7 cellular contexts compared by ENCODE assay signal in the genomic region with DNA sequence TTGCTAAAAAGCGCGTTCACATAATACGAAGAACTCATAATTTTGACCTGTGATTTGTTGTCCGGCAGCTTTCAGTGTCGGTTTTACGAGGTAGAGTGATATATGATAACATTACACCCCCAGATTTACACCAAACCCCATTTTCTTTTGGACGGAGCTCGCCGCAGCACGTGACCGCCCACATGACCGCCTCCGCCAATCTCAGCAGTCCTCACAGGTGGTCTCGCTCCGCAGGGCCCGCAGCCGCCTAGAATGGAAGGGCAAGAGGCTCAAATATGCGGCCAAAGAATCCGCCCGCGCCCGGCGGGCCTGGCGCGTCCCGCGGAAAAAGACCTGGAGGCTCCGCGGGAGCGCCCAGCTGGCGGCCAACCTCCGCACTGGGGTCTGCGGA. TPM values are rescaled to one million over a fixed set of nuclear protein-coding genes. Genes with fewer than 3 reads are reported as not detected.
DNase-seq lines count a peak whose midpoint lies in the region; ATAC-seq, FAIRE-seq and TF ChIP-seq lines count a peak whose summit lies in the region.

Gene HOXA7, minus strand, starts transcription at position 168 of the 391 bp plus-strand sequence. Its CDS starts 130 bp downstream, at position 38.

- FAIRE-seq in GM12878 (lab: Jason Lieb, UNC): no peak

- H4K20me1 ChIP-seq in GM12878 (ENCODE audit: control insufficient read depth, insufficient read depth): no peaks in the 10 kb centered on the region

- peaks cover 22 to 55% of the 10 kb centered on the region in 2 experiments for H3K27me3 ChIP-seq in GM12878 (replicated peaks in 1 of 2; ENCODE audit: control insufficient read depth in 2 of 2, insufficient read depth in 2 of 2, low read length in 1 of 2)

- no peak within 1 kb of the TSS; the same call in 1 of the 2 replicates for H3K4me2 ChIP-seq in GM12878 (ENCODE audit: control insufficient read depth, insufficient read depth)

- in situ Hi-C loops in GM12878 (cut with MboI): loop anchor here (5.0 to 25.0 kb wide), 3 partner anchors 789 to 1294 kb away; no protein-coding TSS in a partner anchor

- H3K36me3 ChIP-seq in GM12878 (ENCODE audit: control insufficient read depth in 2 of 2, insufficient read depth in 2 of 2, low read length in 1 of 2) (no peaks in the 10 kb centered on the region), mesodermal cell (ENCODE audit: control insufficient read depth, insufficient read depth, low read length) (no peaks in the 10 kb centered on the region)

- no peaks in the 10 kb centered on the region; the same call in 2 of the 3 replicates for H3K9me3 ChIP-seq in GM12878 (replicated peaks; ENCODE audit: control insufficient read depth, insufficient read depth, low read length)
- H3K9me3 ChIP-seq in mesodermal cell (ENCODE audit: control insufficient read depth, low read length): no peaks in the 10 kb centered on the region

- TF ChIP-seq RAD21 in GM12878 (IDR thresholded peaks at IDR 0.05; ENCODE audit: insufficient read depth, low read depth, low read length): no peak

- H3K4me1 ChIP-seq in GM12878 (ENCODE audit: control insufficient read depth, insufficient read depth, low read length) (no peaks in the 10 kb centered on the region), mesodermal cell (ENCODE audit: control insufficient read depth, insufficient read depth, low read length, poor library complexity, severe bottlenecking) (peaks cover 7% of the 10 kb centered on the region)

- SMC1A ChIA-PET in GM12878 (lab: Charles Lee; ENCODE audit: uncharacterized antibody, unreplicated experiment): interaction anchor here (1.0 kb wide), 1 partner anchor 301 kb away, joined by 3 read pairs; no protein-coding TSS in a partner anchor

- TF ChIP-seq CTCF in GM12878 (IDR thresholded peaks at IDR 0.05 in 2 of 3, conservative IDR thresholded peaks at IDR 0.05 in 1 of 3; ENCODE audit: control insufficient read depth in 2 of 3, extremely low read depth in 1 of 3, insufficient read depth in 1 of 3, low read depth in 3 of 3, low read length in 3 of 3) (no peak), GM20000 (IDR thresholded peaks at IDR 0.05; ENCODE audit: extremely low read depth, missing control alignments) (no peak), GM10266 (IDR thresholded peaks at IDR 0.05; ENCODE audit: control insufficient read depth, insufficient read depth, low read depth, missing control alignments) (no peak)

- peak; percentile 43 for DNase-seq in GDM1 (lab: John Stamatoyannopoulos, UW)
- peak; percentile 64 for DNase-seq in NCI-H1048 (lab: John Stamatoyannopoulos, UW)
- DNase-seq in GM12878 (ENCODE audit: low read depth, low spot score): no peak
- DNase-seq in GM20000 (ENCODE audit: low spot score): no peak
- DNase-seq in GM10266 (ENCODE audit: extremely low spot score): no peak

- H3K4me3 ChIP-seq in GM12878: no peak within 1 kb of the TSS
- H3K4me3 ChIP-seq in mesodermal cell (ENCODE audit: extremely low read depth, insufficient read depth, low read length, poor library complexity, severe bottlenecking): peak within 1 kb of the TSS; percentile 23

- RAD21 ChIA-PET in GM12878 (lab: Charles Lee; ENCODE audit: unreplicated experiment): no interaction called here

- WGBS in GM12878 (ENCODE audit: insufficient coverage, insufficient replicate concordance, low lambda C conversion rate, missing lambda C conversion rate): 11% methylated on average over 30 of the region's 33 CpGs
- 4 to 6% methylated on average over 23 of the region's 33 CpGs for WGBS in mesodermal cell (ENCODE audit: insufficient coverage in 2 of 2), 2 experiments

- no TSS peak for BruUV-seq in GM12878 (replicated peaks; lab: Mats Ljungman, UMichigan)

- CTCF ChIA-PET in GM12878 (lab: Yijun Ruan, JAX): interaction anchor here (1.0 kb wide), 1 partner anchor 301 kb away, joined by 3 read pairs; no protein-coding TSS in a partner anchor

- ATAC-seq in GM12878 (no peak), HG03108 (IDR thresholded peaks at IDR 0.05; ENCODE audit: unreplicated experiment) (no peak)

- no peak for TF ChIP-seq EP300 in GM12878 (IDR thresholded peaks at IDR 0.05; ENCODE audit: borderline replicate concordance in 1 of 2, control insufficient read depth in 1 of 2, low read depth in 2 of 2, low read length in 2 of 2)

- H3K79me2 ChIP-seq in GM12878 (ENCODE audit: control insufficient read depth, insufficient read depth, low read length): no peaks in the 10 kb centered on the region

- TF ChIP-seq POLR2A in GM12878 (IDR thresholded peaks at IDR 0.05; ENCODE audit: low read depth, low read length): no peak

- H3K27ac ChIP-seq in GM12878 (ENCODE audit: control insufficient read depth, insufficient read depth) (no peak within 1 kb of the TSS), mesodermal cell (ENCODE audit: low read depth, low read length, severe bottlenecking) (no peak within 1 kb of the TSS)

- H3K9ac ChIP-seq in GM12878 (ENCODE audit: control insufficient read depth, insufficient read depth, low read length): no peak within 1 kb of the TSS

- intact Hi-C loops in GM12878 (cut with micrococcal nuclease; ENCODE audit: unreplicated experiment): no loop called here

- no peak within 1 kb of the TSS for H2AFZ ChIP-seq in GM12878 (ENCODE audit: control insufficient read depth, low read depth, low read length)

- POLR2A ChIA-PET in GM12878 (lab: Charles Lee): no interaction called here

TF ChIP-seq in GM12878, 131 proteins besides CTCF, POLR2A, EP300 and RAD21 (continues in another document):
- TF ChIP-seq STAT1 (conservative IDR thresholded peaks at IDR 0.05): no peak
- TF ChIP-seq HDAC2 (IDR thresholded peaks at IDR 0.05): no peak
- no peak for TF ChIP-seq GABPA (IDR thresholded peaks at IDR 0.05; ENCODE audit: low read depth)
- no peak for TF ChIP-seq NFYA (IDR thresholded peaks at IDR 0.05; ENCODE audit: borderline replicate concordance, low read depth, low read length)
- TF ChIP-seq BMI1 (IDR thresholded peaks at IDR 0.05; ENCODE audit: borderline replicate concordance): no peak
- peak; percentile 27 for TF ChIP-seq SUZ12 (IDR thresholded peaks at IDR 0.05; ENCODE audit: unreplicated experiment)
- no peak for TF ChIP-seq MLLT1 (IDR thresholded peaks at IDR 0.05)
- TF ChIP-seq GATAD2B (conservative IDR thresholded peaks at IDR 0.05; ENCODE audit: low read depth): no peak
- TF ChIP-seq SREBF2 (IDR thresholded peaks at IDR 0.05; ENCODE audit: low read length): no peak
- no peak for TF ChIP-seq RBBP5 (conservative IDR thresholded peaks at IDR 0.05)
- no peak for TF ChIP-seq FOXM1 (IDR thresholded peaks at IDR 0.05; ENCODE audit: low read depth, low read length)
- peak; percentile 63 for TF ChIP-seq USF1 (IDR thresholded peaks at IDR 0.05; ENCODE audit: borderline replicate concordance, extremely low read length, insufficient read depth, low read depth, low read length)

RNA-seq across cellular contexts. Expression of gene HOXA7, which starts in this region (rescaled TPM):
- total RNA-seq in GM12878 (2013; cell fraction: nucleolus; rRNA removed): not detected in 2 replicates
- total RNA-seq in GM12878 (2014; rRNA removed) (not detected in 2 replicates), GM12878 (2014; rRNA removed; fragmentation: Illumina TruSeq; extraction: Trizol) (not detected in 2 replicates), GM12878 (2021) (not detected in 2 replicates)
- not detected for polyA plus RNA-seq in GM12878 (2011; ENCODE audit: low read depth)
- polyA plus RNA-seq in GM12878 (2011; rRNA removed) (not detected in 2 replicates), GM12878 (2014; fragmentation: Illumina TruSeq; extraction: Trizol) (not detected in 2 replicates), GM12878 (2014; fragmentation: Nextera tagmentation; extraction: Ambion mirVana) (not detected), GM12878 (2014; rRNA removed) (not detected in 2 replicates), GM12878 (2016; fragmentation: Nextera tagmentation; extraction: Ambion mirVana) (not detected)
- not detected in 2 replicates for polyA plus RNA-seq in GM12878 (2011; cell fraction: cytosol; rRNA removed)
- polyA plus RNA-seq in GM12878 (2011; cell fraction: nucleus; rRNA removed): not detected in 2 replicates
- polyA plus RNA-seq in GM12878 (2012): not detected in 2 replicates
- polyA minus RNA-seq in GM12878 (2011; rRNA and poly(A)+ RNA removed): not detected in 2 replicates
- not detected in 2 replicates for polyA minus RNA-seq in GM12878 (2011; cell fraction: cytosol; rRNA and poly(A)+ RNA removed)
- not detected in 2 replicates for polyA minus RNA-seq in GM12878 (2011; cell fraction: nucleus; rRNA and poly(A)+ RNA removed)
- 2.8 TPM for polyA plus RNA-seq in mesodermal cell (2013, experiment 1 of 2)
- polyA plus RNA-seq in mesodermal cell (2013, experiment 2 of 2): 3.2 TPM

Comparison
In these comparisons a context has a peak if more than half of its experiments do, and no peak if none do; other contexts are left out.
1. DNase-seq: peak in GDM1 (single experiment) and NCI-H1048 (single experiment); none in GM12878 (single experiment), GM20000 (single experiment) and GM10266 (single experiment).